Comparison of ENCODE assay signal across 1 cellular context in the genomic region with DNA sequence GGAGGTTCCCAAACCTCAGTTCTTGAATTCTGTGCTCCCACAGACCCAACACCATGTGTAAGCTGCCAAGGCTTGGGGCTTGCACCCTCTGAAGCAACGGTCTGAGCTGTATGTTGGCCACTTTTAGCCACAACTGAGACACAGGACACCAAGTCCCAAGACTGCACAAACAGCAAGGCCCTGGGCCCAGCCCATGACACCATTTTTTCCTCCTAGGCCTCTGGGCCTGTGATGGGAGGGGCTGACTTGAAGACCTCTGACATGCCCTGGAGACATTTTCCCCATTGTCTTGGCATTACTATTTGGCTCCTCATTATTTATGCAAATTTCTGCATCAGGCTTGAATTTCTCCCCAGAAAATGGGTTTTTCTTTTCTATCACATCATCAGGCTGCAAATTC. TPM values are rescaled to one million over a fixed set of nuclear protein-coding genes. Genes with fewer than 3 reads are reported as not detected.
"Had no signal": no experiment of that assay in that cellular context is flagged by ENCODE, and none has a peak within 500 bp of the region (broad histone marks: within the 10 kb centered on the region; RNA-seq: fewer than 3 reads in every experiment).

No MANE protein-coding gene starts in this region.

RNA-seq across cellular contexts. Expression of gene A1CF, which starts 38.0 kb away (rescaled TPM):
- polyA plus RNA-seq: GM12878 had no signal
